Comparison of ENCODE assay signal across 9 cellular contexts in genomic region chr3:117355566-117355965, GRCh38.
DNase-seq lines count a peak whose midpoint lies in the region; ATAC-seq, FAIRE-seq and TF ChIP-seq lines count a peak whose summit lies in the region.
"Had no signal": no experiment of that assay in that cellular context is flagged by ENCODE, and none has a peak within 500 bp of the region (broad histone marks: within the 10 kb centered on the region; RNA-seq: fewer than 3 reads in every experiment).

No MANE protein-coding gene starts in this region.

- H3K4me1 ChIP-seq in MM.1S (ENCODE audit: low read length) = no peaks in the 10 kb centered on the region

- H4K20me1 ChIP-seq in MM.1S (ENCODE audit: insufficient read depth, low read length) = no peaks in the 10 kb centered on the region

- no peak overlapping the region for H3K9ac ChIP-seq in MM.1S (ENCODE audit: low read length)

- no peaks in the 10 kb centered on the region; the same call in 1 of the 2 replicates for H3K27me3 Mint-ChIP-seq in WTC11 (ENCODE audit: low read depth)
- H3K27me3 Mint-ChIP-seq: activated naive CD8-positive, alpha-beta T cell had no signal

- no peak overlapping the region for H3K27ac ChIP-seq in MM.1S (ENCODE audit: low read length)

- H3F3A ChIP-seq in MM.1S (ENCODE audit: insufficient read depth, low read length) = no peaks in the 10 kb centered on the region

- H3K4me1 Mint-ChIP-seq in WTC11 = peaks cover 28% of the 10 kb centered on the region

- CTCF ChIA-PET in WTC11 (lab: Charles Lee) = no interaction called here

- H3K4me2 ChIP-seq in MM.1S (ENCODE audit: low read depth, low read length) = no peak overlapping the region

- no peak overlapping the region for H2AFZ ChIP-seq in MM.1S (ENCODE audit: low read length)

- ATAC-seq in GM18861 (IDR thresholded peaks at IDR 0.05; ENCODE audit: unreplicated experiment) = peak; percentile 68
- peak; percentile 64 for ATAC-seq in WTC11
- ATAC-seq in GM21381 (IDR thresholded peaks at IDR 0.05; ENCODE audit: unreplicated experiment) = no peak

- H3K36me3 Mint-ChIP-seq in WTC11 = 0 out of 2 replicates have a peak, but pooled peaks cover under 1% of the 10 kb centered on the region
- H3K36me3 Mint-ChIP-seq: activated naive CD8-positive, alpha-beta T cell had no signal

- DNase-seq in AG08395 (ENCODE audit: low spot score) = peak; percentile 2
- no peak for DNase-seq in MM.1S
- DNase-seq in WTC11 (ENCODE audit: low spot score) = peak; percentile 49
- peak; percentile 48 for DNase-seq in medulla oblongata (ENCODE audit: extremely low spot score)
- no peak for DNase-seq in H54 (ENCODE audit: insufficient read length, low spot score)
- DNase-seq in activated CD4-positive, alpha-beta T cell treated with anti-CD3 and anti-CD28 coated beads, Interleukin-2, amount 50 U/mL, for 1 hour = no peak

- TF ChIP-seq CTCF in MM.1S (IDR thresholded peaks at IDR 0.05; ENCODE audit: low read length) (peak; percentile 38), WTC11 (IDR thresholded peaks at IDR 0.05) (0 out of 2 replicates have a peak, but pooled peaks have one; percentile 31)

- no peak overlapping the region for H3K27ac Mint-ChIP-seq in WTC11
- H3K27ac Mint-ChIP-seq: activated naive CD8-positive, alpha-beta T cell had no signal

- POLR2A ChIA-PET in WTC11 (lab: Charles Lee) = no interaction called here

- TF ChIP-seq POLR2A in H54 (IDR thresholded peaks at IDR 0.05; ENCODE audit: low read depth, low read length) = no peak

- no peaks in the 10 kb centered on the region for H3K27me3 ChIP-seq in MM.1S (replicated peaks; ENCODE audit: insufficient read depth, low read length)

- peaks cover 11% of the 10 kb centered on the region for H3K9me3 Mint-ChIP-seq in WTC11

- H3K9me2 ChIP-seq in MM.1S (replicated peaks; ENCODE audit: insufficient read depth, low read length) = no peaks in the 10 kb centered on the region

- 0 out of 2 replicates have a peak overlapping the region, but pooled peaks have one; percentile 35 for H3K4me3 Mint-ChIP-seq in WTC11
- H3K4me3 Mint-ChIP-seq: activated naive CD8-positive, alpha-beta T cell had no signal

- no peaks in the 10 kb centered on the region for H3K36me3 ChIP-seq in MM.1S (replicated peaks; ENCODE audit: insufficient read depth, low read length)

- no peak overlapping the region for H3K4me3 ChIP-seq in MM.1S (ENCODE audit: low read length)

- no peaks in the 10 kb centered on the region for H3K79me2 ChIP-seq in MM.1S (ENCODE audit: low read length)

- no peaks in the 10 kb centered on the region for H3K9me3 ChIP-seq in MM.1S (replicated peaks; ENCODE audit: insufficient read depth, low read length)

- no peak for FAIRE-seq in H54 (lab: Jason Lieb, UNC)

TF ChIP-seq in WTC11, 78 proteins besides CTCF, POLR2A, EP300 and RAD21:
- TF ChIP-seq NR1H2 (CRISPR knock-in tag; IDR thresholded peaks at IDR 0.05) = no peak
- no peak for TF ChIP-seq TEAD4 (CRISPR knock-in tag; IDR thresholded peaks at IDR 0.05)
- TF ChIP-seq SP1 (CRISPR knock-in tag; conservative IDR thresholded peaks at IDR 0.05) = no peak
- no peak for TF ChIP-seq JUN (CRISPR knock-in tag; IDR thresholded peaks at IDR 0.05)
- TF ChIP-seq ESRRA (CRISPR knock-in tag; IDR thresholded peaks at IDR 0.05; ENCODE audit: borderline replicate concordance) = no peak
- no peak for TF ChIP-seq ZNF416 (CRISPR knock-in tag; IDR thresholded peaks at IDR 0.05)
- no peak for TF ChIP-seq ELF4 (CRISPR knock-in tag; IDR thresholded peaks at IDR 0.05; ENCODE audit: low read depth)
- TF ChIP-seq, protein P1, sequence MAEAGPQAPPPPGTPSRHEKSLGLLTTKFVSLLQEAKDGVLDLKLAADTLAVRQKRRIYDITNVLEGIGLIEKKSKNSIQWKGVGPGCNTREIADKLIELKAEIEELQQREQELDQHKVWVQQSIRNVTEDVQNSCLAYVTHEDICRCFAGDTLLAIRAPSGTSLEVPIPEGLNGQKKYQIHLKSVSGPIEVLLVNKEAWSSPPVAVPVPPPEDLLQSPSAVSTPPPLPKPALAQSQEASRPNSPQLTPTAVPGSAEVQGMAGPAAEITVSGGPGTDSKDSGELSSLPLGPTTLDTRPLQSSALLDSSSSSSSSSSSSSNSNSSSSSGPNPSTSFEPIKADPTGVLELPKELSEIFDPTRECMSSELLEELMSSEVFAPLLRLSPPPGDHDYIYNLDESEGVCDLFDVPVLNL (CRISPR knock-in tag; IDR thresholded peaks at IDR 0.05; ENCODE audit: borderline replicate concordance, low read depth) = no peak
- TF ChIP-seq, protein P2, sequence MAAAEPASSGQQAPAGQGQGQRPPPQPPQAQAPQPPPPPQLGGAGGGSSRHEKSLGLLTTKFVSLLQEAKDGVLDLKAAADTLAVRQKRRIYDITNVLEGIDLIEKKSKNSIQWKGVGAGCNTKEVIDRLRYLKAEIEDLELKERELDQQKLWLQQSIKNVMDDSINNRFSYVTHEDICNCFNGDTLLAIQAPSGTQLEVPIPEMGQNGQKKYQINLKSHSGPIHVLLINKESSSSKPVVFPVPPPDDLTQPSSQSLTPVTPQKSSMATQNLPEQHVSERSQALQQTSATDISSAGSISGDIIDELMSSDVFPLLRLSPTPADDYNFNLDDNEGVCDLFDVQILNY (CRISPR knock-in tag; IDR thresholded peaks at IDR 0.05) = no peak
- TF ChIP-seq, protein P3, sequence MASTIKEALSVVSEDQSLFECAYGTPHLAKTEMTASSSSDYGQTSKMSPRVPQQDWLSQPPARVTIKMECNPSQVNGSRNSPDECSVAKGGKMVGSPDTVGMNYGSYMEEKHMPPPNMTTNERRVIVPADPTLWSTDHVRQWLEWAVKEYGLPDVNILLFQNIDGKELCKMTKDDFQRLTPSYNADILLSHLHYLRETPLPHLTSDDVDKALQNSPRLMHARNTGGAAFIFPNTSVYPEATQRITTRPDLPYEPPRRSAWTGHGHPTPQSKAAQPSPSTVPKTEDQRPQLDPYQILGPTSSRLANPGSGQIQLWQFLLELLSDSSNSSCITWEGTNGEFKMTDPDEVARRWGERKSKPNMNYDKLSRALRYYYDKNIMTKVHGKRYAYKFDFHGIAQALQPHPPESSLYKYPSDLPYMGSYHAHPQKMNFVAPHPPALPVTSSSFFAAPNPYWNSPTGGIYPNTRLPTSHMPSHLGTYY (CRISPR knock-in tag; IDR thresholded peaks at IDR 0.05) = no peak
- no peak for TF ChIP-seq SMAD4 (CRISPR knock-in tag; IDR thresholded peaks at IDR 0.05)
- no peak for TF ChIP-seq GRHL2 (CRISPR knock-in tag; IDR thresholded peaks at IDR 0.05; ENCODE audit: insufficient replicate concordance, severe bottlenecking)
- no peak for TF ChIP-seq PRRX2 (CRISPR knock-in tag; IDR thresholded peaks at IDR 0.05)
- no peak for TF ChIP-seq MXD4 (CRISPR knock-in tag; IDR thresholded peaks at IDR 0.05; ENCODE audit: borderline replicate concordance)
- no peak for TF ChIP-seq ZNF396 (CRISPR knock-in tag; IDR thresholded peaks at IDR 0.05; ENCODE audit: borderline replicate concordance)
- TF ChIP-seq HMGXB4 (CRISPR knock-in tag; IDR thresholded peaks at IDR 0.05) = no peak
- no peak for TF ChIP-seq ZNF512 (CRISPR knock-in tag; IDR thresholded peaks at IDR 0.05; ENCODE audit: borderline replicate concordance)
- no peak for TF ChIP-seq ZNF425 (CRISPR knock-in tag; conservative IDR thresholded peaks at IDR 0.05)

Comparison
In these comparisons a context has a peak if more than half of its experiments do, and no peak if none do; other contexts are left out.
1. DNase-seq: peak in AG08395 (single experiment), WTC11 (single experiment) and medulla oblongata (single experiment); none in MM.1S (single experiment), H54 (single experiment) and activated CD4-positive, alpha-beta T cell treated with anti-CD3 and anti-CD28 coated beads, Interleukin-2, amount 50 U/mL, for 1 hour (single experiment).